ENCODE assay signal across 17 cellular contexts in the genomic region with DNA sequence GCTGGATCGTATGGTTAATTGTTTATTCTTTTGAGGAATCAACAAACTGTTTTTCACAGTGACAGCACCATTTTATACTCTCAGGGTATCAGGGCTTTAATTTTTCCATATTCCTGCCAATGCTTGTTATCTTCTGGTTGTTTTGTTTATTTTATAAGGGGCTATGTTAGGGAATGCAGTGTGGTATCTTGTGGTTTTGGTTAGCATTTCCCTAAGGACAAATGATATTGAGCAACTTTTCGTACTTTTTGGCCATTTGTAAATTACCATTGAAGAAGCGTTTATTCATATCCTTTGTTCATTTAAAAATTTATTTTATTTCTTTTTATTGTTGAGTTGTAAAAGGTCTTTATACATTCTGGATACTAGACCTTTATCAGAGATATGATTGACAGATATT.
"Had no signal": no experiment of that assay in that cellular context is flagged by ENCODE, and none has a peak within 500 bp of the region (broad histone marks: within the 10 kb centered on the region; RNA-seq: fewer than 3 reads in every experiment).

No MANE protein-coding gene starts in this region.

- H3K4me3 ChIP-seq: heart left ventricle, right atrium auricular region, sigmoid colon, smooth muscle cell, suprapubic skin, thyroid gland had no signal

- H3K9me3 ChIP-seq: sigmoid colon, suprapubic skin, thyroid gland had no signal

- H3K4me1 ChIP-seq: heart left ventricle, right atrium auricular region, sigmoid colon, suprapubic skin, thyroid gland had no signal

- H3K27me3 ChIP-seq: heart left ventricle, right atrium auricular region, sigmoid colon, suprapubic skin, thyroid gland had no signal

- ATAC-seq: esophagus mucosa; heart left ventricle; left colon; left ventricle myocardium superior; natural killer cell; stimulated activated effector memory CD8-positive, alpha-beta T cell treated with anti-CD3 and anti-CD28 coated beads, Interleukin-12 subunit alpha, Interleukin-12 subunit beta, amount 100 ng/mL, for 72 hours; stimulated activated naive CD8-positive, alpha-beta T cell treated with anti-CD3 and anti-CD28 coated beads, Interleukin-15, Interleukin-2, amounts not matched to agents 100 U/mL and 50 U/mL, for 24 hours had no signal

- H3K4me2 ChIP-seq: smooth muscle cell had no signal

- H3K27ac ChIP-seq: heart left ventricle, right atrium auricular region, sigmoid colon, suprapubic skin, thyroid gland had no signal

- DNase-seq: cortex of kidney; effector memory CD4-positive, alpha-beta T cell; heart left ventricle; hippocampal formation; left colon; left ventricle myocardium superior; natural killer cell; sigmoid colon; stimulated activated CD4-positive, alpha-beta T cell treated with anti-CD3 and anti-CD28 coated beads, Interleukin-4, amount 100 ng/mL, for 1 hour; stimulated activated CD8-positive, alpha-beta memory T cell treated with anti-CD3 and anti-CD28 coated beads, Interleukin-4, amount 100 ng/mL, for 48 hours; stimulated activated naive CD8-positive, alpha-beta T cell treated with anti-CD3 and anti-CD28 coated beads, Interleukin-15, Interleukin-2, amounts not matched to agents 100 U/mL and 50 U/mL, for 24 hours; thyroid gland had no signal

- H3K36me3 ChIP-seq: heart left ventricle, right atrium auricular region, sigmoid colon, suprapubic skin, thyroid gland had no signal
